Comparison of ENCODE assay signal across 8 cellular contexts in genomic region chr1:31394628-31395193, GRCh38. TPM values are rescaled to one million over a fixed set of nuclear protein-coding genes. Genes with fewer than 3 reads are reported as not detected.
DNase-seq lines count a peak whose midpoint lies in the region; ATAC-seq and TF ChIP-seq lines count a peak whose summit lies in the region.

No MANE protein-coding gene starts in this region.

- DNase-seq in DMS114 treated with DMSO at 0.1 percent for 48 hours (lab: John Stamatoyannopoulos, UW; ENCODE audit: unreplicated experiment) (peak; percentile 50), GM23248 (peak; percentile 92), NCI-H1417 (lab: John Stamatoyannopoulos, UW) (peak; percentile 75 to 91 (median 88)), SW480 (ENCODE audit: low spot score) (peak; percentile 87), right atrium auricular region (ENCODE audit: low spot score) (peak; percentile 72), putamen (ENCODE audit: low spot score) (peak; percentile 65), vagina (ENCODE audit: extremely low spot score in 2 of 2) (no peak)
- peak; percentile 90 for DNase-seq in activated naive CD8-positive, alpha-beta T cell treated with anti-CD3 and anti-CD28 coated beads, Interleukin-2, amount 50 U/mL, for 24 hours

- in situ Hi-C loops in GM23248 (cut with MboI) = no loop called here

- ATAC-seq in activated naive CD8-positive, alpha-beta T cell treated with anti-CD3 and anti-CD28 coated beads, Interleukin-2, amount 50 U/mL, for 24 hours = peak; percentile 98

- no peak for TF ChIP-seq POLR2A in vagina (IDR thresholded peaks at IDR 0.05)

- H4K20me1 ChIP-seq in GM23248 (ENCODE audit: insufficient read depth) = no peaks in the 10 kb centered on the region

- TF ChIP-seq CTCF in right atrium auricular region (IDR thresholded peaks at IDR 0.05) (peak; percentile 74 to 94), vagina (IDR thresholded peaks at IDR 0.05) (peak; percentile 41 to 83 (median 64))

- H3K9me3 ChIP-seq in GM23248 (ENCODE audit: low read depth) (no peaks in the 10 kb centered on the region), right atrium auricular region (no peaks in the 10 kb centered on the region), vagina (no peaks in the 10 kb centered on the region)

- WGBS in GM23248 (ENCODE audit: low coverage in 1 of 2, low lambda C conversion rate in 2 of 2, missing lambda C conversion rate in 2 of 2), 2 experiments = 4 to 6% methylated on average over 35 of the region's 35 CpGs

- H3K4me3 ChIP-seq in GM23248 = peak overlapping the region; percentile 30
- peak overlapping the region in 1 of 2 donors; percentile 43 for H3K4me3 ChIP-seq in right atrium auricular region
- H3K4me3 ChIP-seq in vagina = peak overlapping the region; percentile 33 to 35

- no peaks in the 10 kb centered on the region for H3K27me3 Mint-ChIP-seq in activated naive CD8-positive, alpha-beta T cell treated with anti-CD3 and anti-CD28 coated beads, Interleukin-2, amount 50 U/mL, for 24 hours

- no peaks in the 10 kb centered on the region for H3K79me2 ChIP-seq in GM23248 (ENCODE audit: insufficient read depth)

- peaks cover 31% of the 10 kb centered on the region for H3F3A ChIP-seq in GM23248 (ENCODE audit: insufficient read depth)

- H3K27me3 ChIP-seq in GM23248 (replicated peaks; ENCODE audit: insufficient read depth) (no peaks in the 10 kb centered on the region), right atrium auricular region (no peaks in the 10 kb centered on the region), vagina (no peaks in the 10 kb centered on the region)

- intact Hi-C loops in vagina (cut with DNase I) = no loop called here

- H3K27ac ChIP-seq in GM23248 (no peak overlapping the region), right atrium auricular region (peak overlapping the region; percentile 51 to 60), vagina (no peak overlapping the region)

- no peaks in the 10 kb centered on the region for H3K36me3 ChIP-seq in GM23248 (ENCODE audit: low read depth)
- no peaks in the 10 kb centered on the region for H3K36me3 ChIP-seq in right atrium auricular region
- H3K36me3 ChIP-seq in vagina = no peaks in the 10 kb centered on the region

- H3K4me2 ChIP-seq in GM23248 (ENCODE audit: unreplicated experiment) = peak overlapping the region; percentile 44

- no peak overlapping the region for H3K9ac ChIP-seq in GM23248

- H3K9me2 ChIP-seq in GM23248 (ENCODE audit: insufficient read depth) = no peaks in the 10 kb centered on the region

- H3K9me3 Mint-ChIP-seq in activated naive CD8-positive, alpha-beta T cell treated with anti-CD3 and anti-CD28 coated beads, Interleukin-2, amount 50 U/mL, for 24 hours = no peaks in the 10 kb centered on the region

- peaks cover 9% of the 10 kb centered on the region for H3K4me1 Mint-ChIP-seq in activated naive CD8-positive, alpha-beta T cell treated with anti-CD3 and anti-CD28 coated beads, Interleukin-2, amount 50 U/mL, for 24 hours

- no peak overlapping the region for H3K27ac Mint-ChIP-seq in activated naive CD8-positive, alpha-beta T cell treated with anti-CD3 and anti-CD28 coated beads, Interleukin-2, amount 50 U/mL, for 24 hours

- H3K4me1 ChIP-seq in GM23248 (ENCODE audit: insufficient read depth) (peaks cover 29% of the 10 kb centered on the region), right atrium auricular region (peaks cover 0 to 11% of the 10 kb centered on the region in 2 donors), vagina (peaks cover 8% of the 10 kb centered on the region)

- peak overlapping the region; percentile 74 for H3K4me3 Mint-ChIP-seq in activated naive CD8-positive, alpha-beta T cell treated with anti-CD3 and anti-CD28 coated beads, Interleukin-2, amount 50 U/mL, for 24 hours

- peak overlapping the region; percentile 73 for H2AFZ ChIP-seq in GM23248

- H3K36me3 Mint-ChIP-seq in activated naive CD8-positive, alpha-beta T cell treated with anti-CD3 and anti-CD28 coated beads, Interleukin-2, amount 50 U/mL, for 24 hours (ENCODE audit: low read depth) = no peaks in the 10 kb centered on the region

RNA-seq across cellular contexts. Expression of gene SERINC2, which starts 18.3 kb away (rescaled TPM):
- total RNA-seq in GM23248 (2014; rRNA removed; shearing (Covaris generic)) = 34.4 and 50.9 TPM in 2 replicates
- 96.0 and 99.6 TPM in 2 replicates for polyA plus RNA-seq in GM23248 (2016; fragmentation: Nextera tagmentation; extraction: Ambion mirVana)
- total RNA-seq in right atrium auricular region = 1 to 10 TPM in 1 of 2 donors, under 1 TPM in 1; 0.70 to 3.8 TPM
- 17.4 TPM for total RNA-seq in vagina

RNA-seq across cellular contexts. Expression of gene FABP3, which starts 21.8 kb away (rescaled TPM):
- 0.51 and 2.1 TPM in 2 replicates for total RNA-seq in GM23248 (2014; rRNA removed; shearing (Covaris generic))
- polyA plus RNA-seq in GM23248 (2016; fragmentation: Nextera tagmentation; extraction: Ambion mirVana) = 3.9 and 4.0 TPM in 2 replicates
- 1,000 to 10,000 TPM; 3,211 to 3,527 TPM for total RNA-seq in right atrium auricular region
- 16.7 TPM for total RNA-seq in vagina

Comparison
In these comparisons a context has a peak if more than half of its experiments do, and no peak if none do; other contexts are left out.
1. DNase-seq: peak in DMS114 treated with DMSO at 0.1 percent for 48 hours (single experiment), GM23248 (single experiment), NCI-H1417 (3 of 3), SW480 (single experiment), activated naive CD8-positive, alpha-beta T cell treated with anti-CD3 and anti-CD28 coated beads, Interleukin-2, amount 50 U/mL, for 24 hours (single experiment), right atrium auricular region (single experiment) and putamen (single experiment); none in vagina (0 of 2).
2. H3K27ac ChIP-seq: peak in right atrium auricular region (2 of 2); none in GM23248 (single experiment) and vagina (single experiment).
3. RNA of gene FABP3, which starts 21.8 kb away (total RNA-seq): 3,211 to 3,527 TPM in right atrium auricular region; 16.7 TPM in vagina (single experiment) and 0.51 to 2.1 TPM in GM23248; every median in the first group is over 100 times any median in the second.